ENCODE assay signal across 1 cellular context in the genomic region with DNA sequence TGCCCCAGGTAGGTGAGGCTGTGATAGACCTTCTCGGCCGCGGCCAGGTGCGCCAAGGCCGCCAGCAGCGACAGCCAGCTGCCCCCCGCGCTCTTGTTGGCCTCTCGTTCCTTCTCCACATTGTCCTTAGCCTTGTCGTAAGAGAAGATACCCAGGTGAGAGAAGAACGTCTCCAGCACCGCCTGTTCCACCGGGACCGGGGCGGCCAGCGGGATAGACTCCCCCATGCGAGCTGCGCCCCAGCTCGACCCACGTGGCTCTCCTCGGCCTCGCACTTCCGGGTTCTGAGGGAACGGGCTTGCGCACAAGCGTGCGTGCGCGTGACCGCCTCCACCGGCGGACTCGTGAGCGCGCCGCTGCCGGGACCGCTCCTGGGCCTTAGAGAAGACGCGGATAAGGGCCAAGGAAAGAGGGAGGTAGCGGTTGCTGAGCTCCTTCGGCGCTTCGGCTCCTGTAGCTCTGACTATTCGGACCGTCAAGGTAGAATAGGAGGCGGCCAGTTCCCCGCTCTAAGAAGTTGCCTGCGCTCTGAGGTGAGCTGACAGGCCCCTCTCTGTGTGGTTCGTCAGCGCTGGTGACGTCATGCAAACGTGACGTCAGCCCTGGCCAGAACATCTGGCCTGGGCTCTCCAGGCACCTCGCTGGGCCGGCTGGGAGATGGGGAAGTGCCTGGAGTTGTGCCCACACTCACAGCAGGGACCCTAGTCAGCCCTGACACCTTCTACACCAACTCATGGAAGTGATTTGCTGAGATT.
TF ChIP-seq lines count a peak whose summit lies in the region.

A gene (minus strand): TSS at position 286 of the 755 bp plus-strand sequence. CDS start 59 bp downstream, at position 227.

TF ChIP-seq in GM12878, 131 proteins besides CTCF, POLR2A, EP300 and RAD21 (continued from another document):
- TF ChIP-seq, protein P1, sequence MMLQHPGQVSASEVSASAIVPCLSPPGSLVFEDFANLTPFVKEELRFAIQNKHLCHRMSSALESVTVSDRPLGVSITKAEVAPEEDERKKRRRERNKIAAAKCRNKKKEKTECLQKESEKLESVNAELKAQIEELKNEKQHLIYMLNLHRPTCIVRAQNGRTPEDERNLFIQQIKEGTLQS (IDR thresholded peaks at IDR 0.05; ENCODE audit: borderline replicate concordance, extremely low read depth, low read depth, low read length): peak; percentile 32; the same call in 1 of the 2 replicates
- TF ChIP-seq, protein P2, sequence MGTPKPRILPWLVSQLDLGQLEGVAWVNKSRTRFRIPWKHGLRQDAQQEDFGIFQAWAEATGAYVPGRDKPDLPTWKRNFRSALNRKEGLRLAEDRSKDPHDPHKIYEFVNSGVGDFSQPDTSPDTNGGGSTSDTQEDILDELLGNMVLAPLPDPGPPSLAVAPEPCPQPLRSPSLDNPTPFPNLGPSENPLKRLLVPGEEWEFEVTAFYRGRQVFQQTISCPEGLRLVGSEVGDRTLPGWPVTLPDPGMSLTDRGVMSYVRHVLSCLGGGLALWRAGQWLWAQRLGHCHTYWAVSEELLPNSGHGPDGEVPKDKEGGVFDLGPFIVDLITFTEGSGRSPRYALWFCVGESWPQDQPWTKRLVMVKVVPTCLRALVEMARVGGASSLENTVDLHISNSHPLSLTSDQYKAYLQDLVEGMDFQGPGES (IDR thresholded peaks at IDR 0.05): no peak
- TF ChIP-seq ZZZ3 (IDR thresholded peaks at IDR 0.05; ENCODE audit: control insufficient read depth, insufficient read length, low read depth): no peak
- no peak; the same call in 1 of the 2 replicates for TF ChIP-seq SPI1 (IDR thresholded peaks at IDR 0.05; ENCODE audit: borderline replicate concordance, insufficient read depth, low read depth, low read length)
- no peak for TF ChIP-seq BMI1 (IDR thresholded peaks at IDR 0.05; ENCODE audit: borderline replicate concordance)
- TF ChIP-seq, protein P3, sequence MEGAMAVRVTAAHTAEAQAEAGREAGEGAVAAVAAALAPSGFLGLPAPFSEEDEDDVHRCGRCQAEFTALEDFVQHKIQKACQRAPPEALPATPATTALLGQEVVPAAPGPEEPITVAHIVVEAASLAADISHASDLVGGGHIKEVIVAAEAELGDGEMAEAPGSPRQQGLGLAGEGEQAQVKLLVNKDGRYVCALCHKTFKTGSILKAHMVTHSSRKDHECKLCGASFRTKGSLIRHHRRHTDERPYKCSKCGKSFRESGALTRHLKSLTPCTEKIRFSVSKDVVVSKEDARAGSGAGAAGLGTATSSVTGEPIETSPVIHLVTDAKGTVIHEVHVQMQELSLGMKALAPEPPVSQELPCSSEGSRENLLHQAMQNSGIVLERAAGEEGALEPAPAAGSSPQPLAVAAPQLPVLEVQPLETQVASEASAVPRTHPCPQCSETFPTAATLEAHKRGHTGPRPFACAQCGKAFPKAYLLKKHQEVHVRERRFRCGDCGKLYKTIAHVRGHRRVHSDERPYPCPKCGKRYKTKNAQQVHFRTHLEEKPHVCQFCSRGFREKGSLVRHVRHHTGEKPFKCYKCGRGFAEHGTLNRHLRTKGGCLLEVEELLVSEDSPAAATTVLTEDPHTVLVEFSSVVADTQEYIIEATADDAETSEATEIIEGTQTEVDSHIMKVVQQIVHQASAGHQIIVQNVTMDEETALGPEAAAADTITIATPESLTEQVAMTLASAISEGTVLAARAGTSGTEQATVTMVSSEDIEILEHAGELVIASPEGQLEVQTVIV (IDR thresholded peaks at IDR 0.05; ENCODE audit: borderline replicate concordance, partially characterized antibody): peak; percentile 93
- TF ChIP-seq FOXK2 (IDR thresholded peaks at IDR 0.05): no peak
- TF ChIP-seq STAT1 (conservative IDR thresholded peaks at IDR 0.05): no peak
- no peak for TF ChIP-seq ZSCAN29 (IDR thresholded peaks at IDR 0.05)
- no peak for TF ChIP-seq EZH2 (IDR thresholded peaks at IDR 0.05; ENCODE audit: borderline replicate concordance, control insufficient read depth, low read depth, low read length)
- TF ChIP-seq SUZ12 (IDR thresholded peaks at IDR 0.05; ENCODE audit: unreplicated experiment): no peak
- peak; percentile 54; the same call in 1 of the 2 replicates for TF ChIP-seq RUNX3 (IDR thresholded peaks at IDR 0.05; ENCODE audit: low read length)
- TF ChIP-seq TAF1 (IDR thresholded peaks at IDR 0.05; ENCODE audit: borderline replicate concordance, low read depth, low read length): peak; percentile 54; the same call in 1 of the 2 replicates
- TF ChIP-seq ZBED1 (IDR thresholded peaks at IDR 0.05; ENCODE audit: borderline replicate concordance): no peak
- TF ChIP-seq ZNF274 (IDR thresholded peaks at IDR 0.05; ENCODE audit: insufficient read depth, insufficient read length): no peak
- no peak for TF ChIP-seq KLF5 (IDR thresholded peaks at IDR 0.05; ENCODE audit: partially characterized antibody)
- no peak for TF ChIP-seq SUPT20H (IDR thresholded peaks at IDR 0.05; ENCODE audit: borderline replicate concordance, control insufficient read depth, low read depth, low read length)
- peak; percentile 55; the same call in 1 of the 2 replicates for TF ChIP-seq DPF2 (IDR thresholded peaks at IDR 0.05)
- no peak for TF ChIP-seq SMC3 (IDR thresholded peaks at IDR 0.05; ENCODE audit: borderline replicate concordance, low read length)
- TF ChIP-seq CHD2 (IDR thresholded peaks at IDR 0.05; ENCODE audit: borderline replicate concordance, low read depth, low read length): no peak; the same call in 1 of the 2 replicates
